Comparison of ENCODE assay signal across 9 cellular contexts in the genomic region with DNA sequence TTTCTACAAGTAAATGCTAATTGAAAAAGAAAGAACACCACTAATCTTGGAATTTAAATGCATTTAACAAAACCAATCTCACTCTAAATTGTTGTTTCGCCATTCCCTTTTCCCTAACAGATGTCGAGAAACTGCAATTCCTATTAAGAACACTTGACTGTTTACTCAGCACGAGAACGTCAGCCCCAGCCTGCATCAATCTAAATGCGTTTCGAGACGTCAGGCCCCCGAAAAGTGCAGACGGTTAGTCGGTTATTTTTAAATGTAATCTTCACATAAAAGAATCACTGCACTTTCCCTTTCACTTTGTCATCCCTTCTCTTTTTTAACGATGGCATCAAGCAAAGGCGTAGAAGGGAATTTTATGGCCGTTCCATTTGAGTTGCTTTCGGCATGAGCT.
DNase-seq lines count a peak whose midpoint lies in the region; ATAC-seq and TF ChIP-seq lines count a peak whose summit lies in the region.
"Had no signal": no experiment of that assay in that cellular context is flagged by ENCODE, and none has a peak within 500 bp of the region (broad histone marks: within the 10 kb centered on the region; RNA-seq: fewer than 3 reads in every experiment).

No MANE protein-coding gene starts in this region.

- intact Hi-C loops in dendritic cell treated with granulocyte-macrophage colony-stimulating factor and Interleukin-4, amounts not matched to agents 40 ng/mL and 50 ng/mL, for 4 days (cut with micrococcal nuclease), result no loop called here
- intact Hi-C loops in gastrocnemius medialis (cut with DNase I; ENCODE audit: low total_unique reads), result no loop called here

- TF ChIP-seq CTCF in gastrocnemius medialis (IDR thresholded peaks at IDR 0.05 in 4 of 5, conservative IDR thresholded peaks at IDR 0.05 in 1 of 5), result no peak

- no peaks in the 10 kb centered on the region for H3K27me3 ChIP-seq in gastrocnemius medialis

- peak overlapping the region; percentile 38 for H3K4me3 Mint-ChIP-seq in dendritic cell treated with granulocyte-macrophage colony-stimulating factor and Interleukin-4, amounts not matched to agents 40 ng/mL and 50 ng/mL, for 4 days
- H3K4me3 Mint-ChIP-seq: neural crest cell had no signal

- TF ChIP-seq POLR2A in gastrocnemius medialis (IDR thresholded peaks at IDR 0.05), result no peak

- H3K27ac Mint-ChIP-seq in dendritic cell treated with granulocyte-macrophage colony-stimulating factor and Interleukin-4, amounts not matched to agents 40 ng/mL and 50 ng/mL, for 4 days, result no peak overlapping the region

- no peaks in the 10 kb centered on the region for H3K36me3 Mint-ChIP-seq in dendritic cell treated with granulocyte-macrophage colony-stimulating factor and Interleukin-4, amounts not matched to agents 40 ng/mL and 50 ng/mL, for 4 days (ENCODE audit: low read depth)

- no peaks in the 10 kb centered on the region for H3K36me3 ChIP-seq in gastrocnemius medialis

- H3K27ac ChIP-seq in gastrocnemius medialis, result no peak overlapping the region

- no peaks in the 10 kb centered on the region for H3K27me3 Mint-ChIP-seq in dendritic cell treated with granulocyte-macrophage colony-stimulating factor and Interleukin-4, amounts not matched to agents 40 ng/mL and 50 ng/mL, for 4 days

- H3K4me3 ChIP-seq in gastrocnemius medialis, result peak overlapping the region; percentile 8 to 29 (median 18)

- peaks cover 15% of the 10 kb centered on the region for H3K4me1 Mint-ChIP-seq in dendritic cell treated with granulocyte-macrophage colony-stimulating factor and Interleukin-4, amounts not matched to agents 40 ng/mL and 50 ng/mL, for 4 days (ENCODE audit: low read depth)

- DNase-seq in GM03348 (ENCODE audit: low spot score) (peak; percentile 29), T follicular helper cell (ENCODE audit: low read depth) (peak; percentile 17), gastrocnemius medialis (no peak), NCI-H2081 treated with DMSO at 0.1 percent for 48 hours (lab: John Stamatoyannopoulos, UW) (no peak), C1 segment of cervical spinal cord (lab: John Stamatoyannopoulos, UW) (no peak)

- ATAC-seq in gastrocnemius medialis (no peak), HG03457 (IDR thresholded peaks at IDR 0.05; ENCODE audit: unreplicated experiment) (no peak), HG03196 (IDR thresholded peaks at IDR 0.05; ENCODE audit: unreplicated experiment) (no peak)

- no peaks in the 10 kb centered on the region for H3K4me1 ChIP-seq in gastrocnemius medialis

- H3K9me3 ChIP-seq in gastrocnemius medialis, result no peaks in the 10 kb centered on the region

- in situ Hi-C loops in gastrocnemius medialis (cut with MboI; ENCODE audit: low sequenced_read_pairs in 4 of 4), result no loop called here

- H3K9me3 Mint-ChIP-seq in dendritic cell treated with granulocyte-macrophage colony-stimulating factor and Interleukin-4, amounts not matched to agents 40 ng/mL and 50 ng/mL, for 4 days, result no peaks in the 10 kb centered on the region
- H3K9me3 Mint-ChIP-seq: neural crest cell had no signal

Comparison
In these comparisons a context has a peak if more than half of its experiments do, and no peak if none do; other contexts are left out.
1. DNase-seq: peak in GM03348 (single experiment) and T follicular helper cell (single experiment); none in gastrocnemius medialis (0 of 2), NCI-H2081 treated with DMSO at 0.1 percent for 48 hours (single experiment) and C1 segment of cervical spinal cord (0 of 14).